Comparison of ENCODE assay signal across 1 cellular context in genomic region chr3:48429416-48430358, GRCh38.
TF ChIP-seq lines count a peak whose summit lies in the region.

PLXNB1 (minus strand) TSS chr3:48430086; CDS start chr3:48424611, 5,475 bp downstream.

TF ChIP-seq in K562, 482 proteins besides CTCF, POLR2A, EP300 and RAD21 (continued from another document and continues in another):
- no peak for TF ChIP-seq U2AF1 (optimal IDR thresholded peaks at IDR 0.05; ENCODE audit: low read depth, low read length)
- peak; percentile 93 for TF ChIP-seq CEBPB (tag; IDR thresholded peaks at IDR 0.05)
- no peak for TF ChIP-seq ZNF766 (CRISPR knock-in tag; conservative IDR thresholded peaks at IDR 0.05)
- peak; percentile 56; the same call in 1 of the 2 replicates for TF ChIP-seq ZBTB7A (IDR thresholded peaks at IDR 0.05; ENCODE audit: borderline replicate concordance, control insufficient read depth, low read depth, low read length)
- no peak for TF ChIP-seq GTF3C2 (IDR thresholded peaks at IDR 0.05; ENCODE audit: borderline replicate concordance, extremely low read depth, insufficient read length)
- TF ChIP-seq JUNB (CRISPR knock-in tag; conservative IDR thresholded peaks at IDR 0.05) = no peak
- TF ChIP-seq ZNF384 (IDR thresholded peaks at IDR 0.05; ENCODE audit: low read depth, low read length) = no peak
- TF ChIP-seq ZBTB40 (IDR thresholded peaks at IDR 0.05) = peak; percentile 45; the same call in 1 of the 2 replicates
- TF ChIP-seq ZBTB40 (CRISPR knock-in tag; IDR thresholded peaks at IDR 0.05) = no peak
- no peak for TF ChIP-seq SRSF3 (IDR thresholded peaks at IDR 0.05; ENCODE audit: insufficient read depth, low read length)
- TF ChIP-seq NRF1 (conservative IDR thresholded peaks at IDR 0.05 in 1 of 2, IDR thresholded peaks at IDR 0.05 in 1 of 2) = peak; percentile 63 to 66
- TF ChIP-seq EP400 (IDR thresholded peaks at IDR 0.05) = peak; percentile 62; the same call in 1 of the 2 replicates
- TF ChIP-seq RBFOX2 (IDR thresholded peaks at IDR 0.05; ENCODE audit: low read depth, low read length) = peak; percentile 65
- no peak for TF ChIP-seq ZNF12 (CRISPR knock-in tag; IDR thresholded peaks at IDR 0.05)
- TF ChIP-seq SMAD4 (CRISPR knock-in tag; conservative IDR thresholded peaks at IDR 0.05) = peak; percentile 54; the same call in 1 of the 2 replicates
- TF ChIP-seq GATAD2A (IDR thresholded peaks at IDR 0.05) = no peak
- TF ChIP-seq MEF2D (tag; conservative IDR thresholded peaks at IDR 0.05; ENCODE audit: low read depth) = no peak
- TF ChIP-seq POLR2H (tag; IDR thresholded peaks at IDR 0.05; ENCODE audit: low read depth) = no peak
- no peak for TF ChIP-seq NR2C1 (IDR thresholded peaks at IDR 0.05)
- TF ChIP-seq NR2C1 (tag; IDR thresholded peaks at IDR 0.05) = no peak
- TF ChIP-seq SAFB2 (IDR thresholded peaks at IDR 0.05; ENCODE audit: borderline replicate concordance, low read depth, low read length, severe bottlenecking) = no peak
- TF ChIP-seq BMI1 (IDR thresholded peaks at IDR 0.05; ENCODE audit: low read length) = peak; percentile 42; the same call in 1 of the 2 replicates
- TF ChIP-seq SMARCA4 (IDR thresholded peaks at IDR 0.05) = no peak
- TF ChIP-seq GABPA (tag; conservative IDR thresholded peaks at IDR 0.05; ENCODE audit: low read depth) = peak; percentile 87
- no peak for TF ChIP-seq USF1 (CRISPR knock-in tag; IDR thresholded peaks at IDR 0.05)
- TF ChIP-seq SAP30 (IDR thresholded peaks at IDR 0.05; ENCODE audit: borderline replicate concordance, insufficient read depth, low read depth, low read length, poor library complexity, severe bottlenecking) = peak; percentile 64
- TF ChIP-seq CTCFL (IDR thresholded peaks at IDR 0.05; ENCODE audit: borderline replicate concordance, insufficient read depth, low read depth, low read length, poor library complexity, severe bottlenecking) = no peak
- peak; percentile 17 for TF ChIP-seq HMGN3 (IDR thresholded peaks at IDR 0.05; ENCODE audit: borderline replicate concordance, extremely low read depth, insufficient read length, low read depth, low read length)
- TF ChIP-seq TCF7 (IDR thresholded peaks at IDR 0.05; ENCODE audit: borderline replicate concordance) = no peak
- TF ChIP-seq BACH1 (tag; IDR thresholded peaks at IDR 0.05) = no peak
- no peak for TF ChIP-seq CHD1 (IDR thresholded peaks at IDR 0.05; ENCODE audit: low read length)
- no peak for TF ChIP-seq GATA2 (CRISPR knock-in tag; IDR thresholded peaks at IDR 0.05)
- TF ChIP-seq ZNF644 (tag; IDR thresholded peaks at IDR 0.05; ENCODE audit: low read depth) = no peak
- no peak for TF ChIP-seq ZNF277 (CRISPR knock-in tag; IDR thresholded peaks at IDR 0.05; ENCODE audit: borderline replicate concordance)
- TF ChIP-seq ZNF740 (CRISPR knock-in tag; IDR thresholded peaks at IDR 0.05) = peak; percentile 95
- peak in 1 of 2 experiments; percentile 80; a peak in 2 of 4 replicates for TF ChIP-seq ZNF740 (tag; IDR thresholded peaks at IDR 0.05)
- TF ChIP-seq ZNF584 (CRISPR knock-in tag; IDR thresholded peaks at IDR 0.05; ENCODE audit: low read depth) = no peak
- TF ChIP-seq GTF2B (IDR thresholded peaks at IDR 0.05; ENCODE audit: extremely low read depth, insufficient read length) = no peak
- TF ChIP-seq FIP1L1 (IDR thresholded peaks at IDR 0.05; ENCODE audit: low read depth, low read length, poor library complexity, severe bottlenecking) = peak; percentile 42
- TF ChIP-seq EGR1 (conservative IDR thresholded peaks at IDR 0.05) = 0 out of 2 replicates have a peak, but pooled peaks have one; percentile 31
- TF ChIP-seq EHMT2 (IDR thresholded peaks at IDR 0.05) = no peak
- TF ChIP-seq MXI1 (IDR thresholded peaks at IDR 0.05; ENCODE audit: low read depth, low read length) = no peak
- no peak for TF ChIP-seq ZNF239 (CRISPR knock-in tag; IDR thresholded peaks at IDR 0.05)
- no peak for TF ChIP-seq MLX (CRISPR knock-in tag; conservative IDR thresholded peaks at IDR 0.05)
- TF ChIP-seq TFAP4 (CRISPR knock-in tag; IDR thresholded peaks at IDR 0.05; ENCODE audit: borderline replicate concordance) = peak; percentile 26; the same call in 1 of the 2 replicates
